ENCODE assay signal across 23 cellular contexts in the genomic region with DNA sequence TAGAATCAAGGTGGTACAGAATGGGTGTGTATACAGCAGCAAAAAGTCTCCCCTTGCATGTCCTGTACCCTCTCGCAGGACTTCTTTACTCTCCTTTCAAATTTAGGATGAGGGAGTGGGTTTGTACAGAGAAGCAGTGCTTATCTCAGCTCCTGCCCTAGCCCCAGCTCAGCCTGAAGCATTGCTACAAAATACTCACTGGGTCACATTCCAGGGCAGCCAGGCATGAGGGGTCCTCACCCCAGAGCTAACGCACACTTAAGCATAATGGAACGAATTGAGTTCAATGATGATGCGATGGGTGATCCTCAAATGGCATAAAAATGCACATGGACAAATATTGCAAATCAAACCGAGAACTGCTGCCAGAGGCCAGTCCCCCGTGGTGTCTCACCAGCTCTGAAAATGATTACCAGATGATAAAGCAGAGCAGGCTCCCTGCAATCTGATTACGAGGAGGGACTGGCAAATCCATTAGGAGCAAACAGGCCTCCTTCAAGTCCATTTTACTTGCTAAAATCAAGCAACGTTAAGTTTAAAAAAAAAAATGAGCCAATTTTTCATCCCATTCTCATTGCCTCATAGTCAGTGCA.
DNase-seq lines count a peak whose midpoint lies in the region; ATAC-seq, FAIRE-seq and TF ChIP-seq lines count a peak whose summit lies in the region.
"Had no signal": no experiment of that assay in that cellular context is flagged by ENCODE, and none has a peak within 500 bp of the region (broad histone marks: within the 10 kb centered on the region; RNA-seq: fewer than 3 reads in every experiment).

No MANE protein-coding gene starts in this region.

- H2BK15ac ChIP-seq in H1 (ENCODE audit: low read length) = no peak overlapping the region

- H3K4me3 Mint-ChIP-seq in nephron progenitor cell (no peak overlapping the region), T-cell (no peak overlapping the region)
- H3K4me3 Mint-ChIP-seq in naive thymus-derived CD4-positive, alpha-beta T cell = no peak overlapping the region
- H3K4me3 Mint-ChIP-seq: brain; CD4-positive, alpha-beta T cell; stimulated activated naive CD8-positive, alpha-beta T cell treated with anti-CD3 and anti-CD28 coated beads, Interleukin-15, Interleukin-2, amounts not matched to agents 100 ng/mL and 50 ng/mL, for 24 hours; type B pancreatic cell had no signal

- ATAC-seq in T-cell (replicated peaks in 1 of 4) = no peak
- no peak for ATAC-seq in naive thymus-derived CD4-positive, alpha-beta T cell
- ATAC-seq: foreskin keratinocyte had no signal

- no peak overlapping the region for H2BK20ac ChIP-seq in H1 (ENCODE audit: low read length)

- no peak overlapping the region for H2BK5ac ChIP-seq in H1 (ENCODE audit: low read depth, low read length)

- no peak overlapping the region for H2BK12ac ChIP-seq in H1 (ENCODE audit: low read depth, low read length)

- H3K18ac ChIP-seq in H1 (ENCODE audit: extremely low read depth, low read length) = no peak overlapping the region

- no peaks in the 10 kb centered on the region for H3K79me2 ChIP-seq in H1 (ENCODE audit: control insufficient read depth in 1 of 2, insufficient read depth in 2 of 2, low read length in 2 of 2)

- peaks cover 0 to 2% (median 0%) of the 10 kb centered on the region in 4 experiments; a peak in 1 of 7 replicates for H3K27me3 ChIP-seq in H1 (replicated peaks in 1 of 4; ENCODE audit: control insufficient read depth in 3 of 4, extremely low read depth in 1 of 4, insufficient read depth in 3 of 4, low read length in 3 of 4)
- H3K27me3 ChIP-seq in naive thymus-derived CD4-positive, alpha-beta T cell (ENCODE audit: control insufficient read depth in 2 of 2, insufficient read depth in 2 of 2, low read length in 2 of 2) = no peaks in the 10 kb centered on the region
- H3K27me3 ChIP-seq: spleen had no signal

- no peak overlapping the region for H3K27ac ChIP-seq in H1 (ENCODE audit: low read depth, low read length)
- H3K27ac ChIP-seq in naive thymus-derived CD4-positive, alpha-beta T cell (ENCODE audit: low read depth, low read length) = no peak overlapping the region
- H3K27ac ChIP-seq: foreskin keratinocyte, spleen had no signal

- TF ChIP-seq POLR2A in H1 (IDR thresholded peaks at IDR 0.05; ENCODE audit: control extremely low read depth in 1 of 2, low read depth in 2 of 2, low read length in 2 of 2) = no peak

- H3K9ac ChIP-seq in H1 (replicated peaks in 1 of 4; ENCODE audit: extremely low read depth in 1 of 4, low read depth in 3 of 4, low read length in 3 of 4) = no peak overlapping the region

- H3K4me3 ChIP-seq in HFF-Myc (replicated peaks; ENCODE audit: low read depth, low read length) = no peak overlapping the region
- no peak overlapping the region for H3K4me3 ChIP-seq in H1 (ENCODE audit: extremely low read depth in 1 of 4, insufficient read depth in 2 of 4, low read depth in 3 of 4, low read length in 4 of 4)
- no peak overlapping the region for H3K4me3 ChIP-seq in naive thymus-derived CD4-positive, alpha-beta T cell (ENCODE audit: low read length)
- H3K4me3 ChIP-seq: spleen had no signal

- TF ChIP-seq RAD21 in H1 (IDR thresholded peaks at IDR 0.05 in 1 of 2, conservative IDR thresholded peaks at IDR 0.05 in 1 of 2; ENCODE audit: low read depth in 2 of 2, low read length in 2 of 2) = no peak

- no peak overlapping the region for H3K23ac ChIP-seq in H1 (ENCODE audit: insufficient read length)

- no peaks in the 10 kb centered on the region; a peak in 1 of 7 replicates for H3K4me1 ChIP-seq in H1 (replicated peaks in 1 of 4; ENCODE audit: control insufficient read depth in 3 of 4, insufficient read depth in 4 of 4, low read length in 3 of 4)
- no peaks in the 10 kb centered on the region for H3K4me1 ChIP-seq in naive thymus-derived CD4-positive, alpha-beta T cell (ENCODE audit: control insufficient read depth in 2 of 2, insufficient read depth in 2 of 2, low read length in 2 of 2)
- H3K4me1 ChIP-seq: foreskin keratinocyte, spleen had no signal

- H4K5ac ChIP-seq in H1 (ENCODE audit: insufficient read length, low read depth, low read length) = no peak overlapping the region

- WGBS in H1 (ENCODE audit: extremely low coverage in 1 of 2, insufficient coverage in 1 of 2, insufficient read length in 1 of 2, insufficient replicate concordance in 2 of 2, low coverage in 1 of 2, low lambda C conversion rate in 2 of 2, missing lambda C conversion rate in 1 of 2), 2 experiments = 82% methylated on average over 8 of the region's 8 CpGs; no CpG with 5 or more reads in 1 of the 2 experiments

- H3K23me2 ChIP-seq in H1 (ENCODE audit: low read depth, low read length) = no peaks in the 10 kb centered on the region

- no peak overlapping the region for H3K4me2 ChIP-seq in H1 (ENCODE audit: insufficient read depth in 1 of 2, low read depth in 2 of 2, low read length in 2 of 2)

- peaks cover 11 to 22% of the 10 kb centered on the region in 2 experiments; a peak in 3 of 4 replicates for H3K9me3 ChIP-seq in H1 (ENCODE audit: insufficient read depth in 2 of 2, low read depth in 1 of 2, low read length in 1 of 2)
- H3K9me3 ChIP-seq in naive thymus-derived CD4-positive, alpha-beta T cell (ENCODE audit: control insufficient read depth in 2 of 3, low read length in 3 of 3) = peaks cover 0 to 18% (median 0%) of the 10 kb centered on the region in 3 experiments

- no peak overlapping the region for H2AFZ ChIP-seq in H1 (ENCODE audit: low read length)

- H3K79me1 ChIP-seq in H1 (ENCODE audit: low read depth, low read length) = no peaks in the 10 kb centered on the region

- H4K91ac ChIP-seq in H1 (replicated peaks; ENCODE audit: insufficient read length, low read length) = no peak overlapping the region

- TF ChIP-seq CTCF in AG09319 (IDR thresholded peaks at IDR 0.05; ENCODE audit: low read depth, low read length) = no peak
- no peak for TF ChIP-seq CTCF in HFF-Myc (IDR thresholded peaks at IDR 0.05; ENCODE audit: low read depth, low read length, missing control alignments)
- TF ChIP-seq CTCF in H1 (IDR thresholded peaks at IDR 0.05; ENCODE audit: control extremely low read depth in 1 of 3, insufficient read depth in 1 of 3, low read depth in 1 of 3, low read length in 3 of 3) = no peak
- no peak for TF ChIP-seq CTCF in nephron progenitor cell (IDR thresholded peaks at IDR 0.05)

- H3K4me1 Mint-ChIP-seq in nephron progenitor cell = peaks cover 45% of the 10 kb centered on the region
- H3K4me1 Mint-ChIP-seq in T-cell = no peaks in the 10 kb centered on the region
- no peaks in the 10 kb centered on the region for H3K4me1 Mint-ChIP-seq in naive thymus-derived CD4-positive, alpha-beta T cell

- DNase-seq in AG09319 (ENCODE audit: extremely low read depth, low read depth) (peak; percentile 52), HFF-Myc (ENCODE audit: extremely low read depth, low read depth) (peak; percentile 19), H1 (ENCODE audit: low read depth in 1 of 2, low spot score in 2 of 2) (no peak), nephron progenitor cell (peak; percentile 16), ecto neural progenitor cell (ENCODE audit: low spot score) (no peak), T-cell (no peak), NCI-H1092 treated with DMSO at 0.1 percent for 48 hours (lab: John Stamatoyannopoulos, UW) (no peak)
- no peak for DNase-seq in naive thymus-derived CD4-positive, alpha-beta T cell
- DNase-seq: activated CD4-positive, CD25-positive, alpha-beta regulatory T cell treated with anti-CD3 and anti-CD28 coated beads, Interleukin-2, amount 50 U/mL, for 72 hours; activated gamma-delta T cell treated with Interleukin-2 at 50 U/mL for 16 hours; activated T-cell treated with anti-CD3 and anti-CD28 coated beads, Interleukin-2, amount 50 U/mL, for 1 hour; CD4-positive, alpha-beta T cell; foreskin keratinocyte; GF-D8; NCI-H1048; NCI-H1930; spleen; stimulated activated CD4-positive, alpha-beta T cell treated with anti-CD3 and anti-CD28 coated beads, Interleukin-4, amount 100 ng/mL, for 24 hours; SW 1271 had no signal

- H3K27ac Mint-ChIP-seq in nephron progenitor cell = no peak overlapping the region
- no peak overlapping the region for H3K27ac Mint-ChIP-seq in T-cell
- no peak overlapping the region for H3K27ac Mint-ChIP-seq in naive thymus-derived CD4-positive, alpha-beta T cell
- H3K27ac Mint-ChIP-seq: brain; CD4-positive, alpha-beta T cell; stimulated activated naive CD8-positive, alpha-beta T cell treated with anti-CD3 and anti-CD28 coated beads, Interleukin-15, Interleukin-2, amounts not matched to agents 100 ng/mL and 50 ng/mL, for 24 hours; type B pancreatic cell had no signal

- H3K14ac ChIP-seq in H1 (ENCODE audit: insufficient read length) = no peak overlapping the region

- H3K9me3 Mint-ChIP-seq in nephron progenitor cell (peaks cover 29% of the 10 kb centered on the region), T-cell (peaks cover 22 to 29% (median 26%) of the 10 kb centered on the region in 3 donors)
- peaks cover 8 to 27% (median 19%) of the 10 kb centered on the region in 11 donors for H3K9me3 Mint-ChIP-seq in naive thymus-derived CD4-positive, alpha-beta T cell

- H2AK5ac ChIP-seq in H1 (ENCODE audit: low read depth, low read length) = no peak overlapping the region

- no peak overlapping the region for H2BK120ac ChIP-seq in H1 (replicated peaks; ENCODE audit: low read depth, low read length)

- TF ChIP-seq EP300 in H1 (IDR thresholded peaks at IDR 0.05; ENCODE audit: borderline replicate concordance in 1 of 2, low read depth in 2 of 2, low read length in 2 of 2) = no peak

- FAIRE-seq in H1 (lab: Jason Lieb, UNC) = no peak
- FAIRE-seq: keratinocyte had no signal

- intact Hi-C loops in naive thymus-derived CD4-positive, alpha-beta T cell (cut with micrococcal nuclease) = no loop called here

- CTCF ChIA-PET in H1 (lab: Charles Lee; ENCODE audit: partially characterized antibody) = interaction anchor here (0.7 to 3.5 kb wide), 5 partner anchors 9 to 504 kb away, joined by 3 to 13 read pairs (median 7); no protein-coding TSS in a partner anchor
- CTCF ChIA-PET in T-cell (lab: Charles Lee) = no interaction called here
- CTCF ChIA-PET in naive thymus-derived CD4-positive, alpha-beta T cell (lab: Charles Lee) = no interaction called here

- H3K36me3 ChIP-seq in H1 (ENCODE audit: control insufficient read depth in 2 of 4, insufficient read depth in 4 of 4, low read length in 3 of 4) = no peaks in the 10 kb centered on the region
- no peaks in the 10 kb centered on the region for H3K36me3 ChIP-seq in naive thymus-derived CD4-positive, alpha-beta T cell (ENCODE audit: control insufficient read depth in 2 of 3, insufficient read depth in 3 of 3, low read length in 3 of 3)
- H3K36me3 ChIP-seq: spleen had no signal

- H4K20me1 ChIP-seq in H1 (replicated peaks in 1 of 2; ENCODE audit: control insufficient read depth in 1 of 2, insufficient read depth in 2 of 2, low read length in 2 of 2) = no peaks in the 10 kb centered on the region

- H3K36me3 Mint-ChIP-seq in nephron progenitor cell (ENCODE audit: low read depth) (peaks cover 21% of the 10 kb centered on the region), T-cell (no peaks in the 10 kb centered on the region)
- H3K36me3 Mint-ChIP-seq in naive thymus-derived CD4-positive, alpha-beta T cell = peaks cover 0 to 6% (median 0%) of the 10 kb centered on the region in 5 donors

- H3K4ac ChIP-seq in H1 (replicated peaks; ENCODE audit: insufficient read length, low read depth, low read length) = no peak overlapping the region

- H3K27me3 Mint-ChIP-seq in nephron progenitor cell (ENCODE audit: low read depth, poor library complexity) (peaks cover 5% of the 10 kb centered on the region), T-cell (no peaks in the 10 kb centered on the region)
- no peaks in the 10 kb centered on the region for H3K27me3 Mint-ChIP-seq in naive thymus-derived CD4-positive, alpha-beta T cell
- H3K27me3 Mint-ChIP-seq: brain; CD4-positive, alpha-beta T cell; stimulated activated naive CD8-positive, alpha-beta T cell treated with anti-CD3 and anti-CD28 coated beads, Interleukin-15, Interleukin-2, amounts not matched to agents 100 ng/mL and 50 ng/mL, for 24 hours had no signal

- no peak overlapping the region for H3K56ac ChIP-seq in H1 (replicated peaks; ENCODE audit: insufficient read length, low read depth, low read length)

- POLR2A ChIA-PET in H1 (lab: Charles Lee; ENCODE audit: partially characterized antibody) (interaction anchor here (0.6 kb wide), 1 partner anchor 395 kb away, joined by 3 read pairs; no protein-coding TSS in a partner anchor), T-cell (lab: Charles Lee) (no interaction called here)
- POLR2A ChIA-PET in naive thymus-derived CD4-positive, alpha-beta T cell (lab: Charles Lee) = no interaction called here

- peak overlapping the region; percentile 28; the same call in 1 of the 2 replicates for H4K8ac ChIP-seq in H1 (ENCODE audit: extremely low read depth, insufficient read depth, low read length)

Comparison
In these comparisons a context has a peak if more than half of its experiments do, and no peak if none do; other contexts are left out.
1. DNase-seq: peak in AG09319 (single experiment), HFF-Myc (single experiment) and nephron progenitor cell (single experiment); none in H1 (0 of 2), ecto neural progenitor cell (single experiment), T-cell (0 of 34), NCI-H1092 treated with DMSO at 0.1 percent for 48 hours (single experiment) and naive thymus-derived CD4-positive, alpha-beta T cell (0 of 9).